ENCODE assay signal across 24 cellular contexts in the genomic region with DNA sequence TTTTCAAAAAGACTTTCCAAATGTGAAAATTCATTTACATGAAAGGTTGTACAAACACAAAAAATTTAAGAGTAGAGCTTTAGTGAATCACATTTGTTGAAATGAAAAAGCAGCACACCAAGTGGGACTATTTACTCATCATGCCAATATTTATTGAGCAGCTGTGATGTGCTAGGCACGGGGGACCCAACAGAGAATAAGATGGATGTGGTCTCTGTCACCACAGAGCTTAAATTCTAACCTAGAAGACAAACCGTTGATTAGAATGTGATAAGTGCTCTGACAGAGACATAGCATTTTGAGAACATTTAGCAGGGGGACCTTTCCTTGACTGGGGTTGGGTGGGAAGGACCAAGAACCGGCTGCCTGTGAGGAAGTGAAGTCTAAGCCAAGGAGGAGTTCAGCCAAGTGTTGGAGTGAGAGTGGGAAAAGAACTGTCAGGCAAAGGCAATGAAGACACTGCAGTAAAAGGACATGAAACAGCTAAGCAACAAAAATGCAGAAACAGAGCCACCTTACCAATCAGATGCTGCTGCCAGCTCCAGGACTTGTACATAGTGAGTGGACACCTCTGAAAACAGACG. TPM values are rescaled to one million over a fixed set of nuclear protein-coding genes. Genes with fewer than 3 reads are reported as not detected.
DNase-seq lines count a peak whose midpoint lies in the region; ATAC-seq and TF ChIP-seq lines count a peak whose summit lies in the region.
"Had no signal": no experiment of that assay in that cellular context is flagged by ENCODE, and none has a peak within 500 bp of the region (broad histone marks: within the 10 kb centered on the region; RNA-seq: fewer than 3 reads in every experiment).

No MANE protein-coding gene starts in this region.

- peak overlapping the region; percentile 17 for H4K8ac ChIP-seq in mesenchymal stem cell (ENCODE audit: low read length)

- no peak overlapping the region for H3K4me2 ChIP-seq in mesenchymal stem cell (ENCODE audit: low read length, poor library complexity, severe bottlenecking)
- H3K4me2 ChIP-seq: PC-9 had no signal

- H3K36me3 ChIP-seq in MG63 (peaks cover 4% of the 10 kb centered on the region; the same call in 1 of the 2 replicates), mesenchymal stem cell (ENCODE audit: control insufficient read depth in 1 of 2, insufficient read depth in 2 of 2, low read depth in 1 of 2, low read length in 2 of 2) (peaks cover 0 to 31% of the 10 kb centered on the region in 2 experiments), upper lobe of right lung (no peaks in the 10 kb centered on the region)

- TF ChIP-seq CTCF in upper lobe of right lung (IDR thresholded peaks at IDR 0.05) = no peak

- H3K9ac ChIP-seq in mesenchymal stem cell (ENCODE audit: low read length) = no peak overlapping the region

- H3K36me3 Mint-ChIP-seq in effector memory CD8-positive, alpha-beta T cell (ENCODE audit: insufficient read depth) = peaks cover 2% of the 10 kb centered on the region
- H3K36me3 Mint-ChIP-seq: CD8-positive, alpha-beta T cell had no signal

- peaks cover 0 to 9% of the 10 kb centered on the region in 2 donors for H3K4me1 Mint-ChIP-seq in effector memory CD8-positive, alpha-beta T cell (ENCODE audit: low read depth in 2 of 2)
- H3K4me1 Mint-ChIP-seq: B cell had no signal

- H3K4me3 Mint-ChIP-seq in effector memory CD8-positive, alpha-beta T cell = no peak overlapping the region
- H3K4me3 Mint-ChIP-seq: B cell; CD8-positive, alpha-beta T cell had no signal

- H3K4me3 ChIP-seq in MG63 = no peak overlapping the region
- no peak overlapping the region for H3K4me3 ChIP-seq in mesenchymal stem cell (ENCODE audit: insufficient read depth in 1 of 2, low read depth in 1 of 2, low read length in 2 of 2)
- no peak overlapping the region for H3K4me3 ChIP-seq in upper lobe of right lung
- H3K4me3 ChIP-seq: PC-9 had no signal

- H3K9me3 ChIP-seq in MG63 (0 out of 2 replicates have a peak, but pooled peaks cover 2% of the 10 kb centered on the region), mesenchymal stem cell (ENCODE audit: control insufficient read depth, low read length) (no peaks in the 10 kb centered on the region), upper lobe of right lung (no peaks in the 10 kb centered on the region)

- H2BK15ac ChIP-seq in mesenchymal stem cell (ENCODE audit: low read depth, poor library complexity, severe bottlenecking) = no peak overlapping the region

- ATAC-seq in effector memory CD8-positive, alpha-beta T cell (replicated peaks) = peak; percentile 54
- ATAC-seq in upper lobe of right lung (peak; percentile 49), HG03342 (IDR thresholded peaks at IDR 0.05; ENCODE audit: unreplicated experiment) (no peak)
- ATAC-seq: CD8-positive, alpha-beta T cell had no signal

- H3K18ac ChIP-seq in mesenchymal stem cell (ENCODE audit: low read depth in 1 of 2, low read length in 2 of 2) = peak overlapping the region in 1 of 2 experiments; percentile 41

- H2AFZ ChIP-seq in mesenchymal stem cell (ENCODE audit: low read depth, low read length) = no peak overlapping the region
- H2AFZ ChIP-seq: PC-9 had no signal

- H2BK5ac ChIP-seq in mesenchymal stem cell (ENCODE audit: low read depth, low read length, poor library complexity, severe bottlenecking) = no peak overlapping the region

- peak overlapping the region in 1 of 2 donors; percentile 33 for H3K27ac Mint-ChIP-seq in effector memory CD8-positive, alpha-beta T cell
- H3K27ac Mint-ChIP-seq: B cell; CD8-positive, alpha-beta T cell had no signal

- no peaks in the 10 kb centered on the region for H3K27me3 ChIP-seq in MG63
- H3K27me3 ChIP-seq in mesenchymal stem cell (ENCODE audit: control insufficient read depth in 1 of 2, insufficient read depth in 1 of 2, low read length in 2 of 2) = no peaks in the 10 kb centered on the region
- no peaks in the 10 kb centered on the region for H3K27me3 ChIP-seq in upper lobe of right lung

- peak; percentile 44 for DNase-seq in MG63
- DNase-seq in effector memory CD8-positive, alpha-beta T cell = no peak
- DNase-seq in mesenchymal stem cell = no peak
- DNase-seq in upper lobe of right lung = no peak
- DNase-seq in DMS114 treated with DMSO at 0.1 percent for 48 hours (lab: John Stamatoyannopoulos, UW; ENCODE audit: unreplicated experiment) = no peak
- no peak for DNase-seq in pons (ENCODE audit: low spot score)
- DNase-seq: CD8-positive, alpha-beta T cell; DMS 273 treated with DMSO at 0.1 percent for 48 hours; DMS79 treated with DMSO at 0.1 percent for 48 hours; GF-D8; HCEC 1CT; NCI-H1092; NCI-H1436; NCI-H1930; NCI-H2107; NCI-H446 treated with DMSO at 0.1 percent for 48 hours; NCI-H526; PC-9; RPMI8226; SHP77 had no signal

- H4K91ac ChIP-seq in mesenchymal stem cell (ENCODE audit: low read length) = no peak overlapping the region

- intact Hi-C loops in upper lobe of right lung (cut with DNase I) = no loop called here

- H3K27me3 Mint-ChIP-seq in effector memory CD8-positive, alpha-beta T cell = no peaks in the 10 kb centered on the region
- H3K27me3 Mint-ChIP-seq: B cell had no signal

- no peak overlapping the region for H3K27ac ChIP-seq in mesenchymal stem cell (ENCODE audit: low read length, poor library complexity, severe bottlenecking)
- no peak overlapping the region for H3K27ac ChIP-seq in upper lobe of right lung
- H3K27ac ChIP-seq: C4-2B, HL-60, PC-9 had no signal

- no peak overlapping the region for H3K14ac ChIP-seq in mesenchymal stem cell (ENCODE audit: low read length in 2 of 2)

- H2BK12ac ChIP-seq in mesenchymal stem cell (ENCODE audit: low read length in 2 of 2) = no peak overlapping the region

- H3K23ac ChIP-seq in mesenchymal stem cell (ENCODE audit: low read length in 2 of 2) = no peak overlapping the region

- H2BK120ac ChIP-seq in mesenchymal stem cell (ENCODE audit: low read depth, low read length) = no peak overlapping the region

- no peak overlapping the region for H3K4ac ChIP-seq in mesenchymal stem cell (ENCODE audit: low read depth in 1 of 2, low read length in 2 of 2)

- WGBS in mesenchymal stem cell = 60% methylated on average over 3 of the region's 4 CpGs

- peaks cover 3 to 4% of the 10 kb centered on the region in 2 donors for H3K9me3 Mint-ChIP-seq in effector memory CD8-positive, alpha-beta T cell

- H3K4me1 ChIP-seq in mesenchymal stem cell (ENCODE audit: control insufficient read depth, insufficient read depth, low read depth, low read length) = peaks cover 2% of the 10 kb centered on the region
- no peaks in the 10 kb centered on the region for H3K4me1 ChIP-seq in upper lobe of right lung

- peak overlapping the region; percentile 26 for H2AK5ac ChIP-seq in mesenchymal stem cell (ENCODE audit: low read length, severe bottlenecking)

- peaks cover 27% of the 10 kb centered on the region for H3K79me1 ChIP-seq in mesenchymal stem cell (replicated peaks; ENCODE audit: low read length, poor library complexity, severe bottlenecking)

RNA-seq across cellular contexts. Expression of a gene that starts 19.1 kb away (rescaled TPM):
- total RNA-seq in MG63 (2014; rRNA removed; shearing (Covaris generic); ENCODE audit: low replicate concordance) = 15.3 and 15.8 TPM in 2 replicates
- polyA plus RNA-seq in mesenchymal stem cell (2013, experiment 1 of 2) = 42.5 TPM
- polyA plus RNA-seq in mesenchymal stem cell (2013, experiment 2 of 2) = 42.9 TPM
- total RNA-seq in upper lobe of right lung = 0.98 TPM
